In the genomic region with DNA sequence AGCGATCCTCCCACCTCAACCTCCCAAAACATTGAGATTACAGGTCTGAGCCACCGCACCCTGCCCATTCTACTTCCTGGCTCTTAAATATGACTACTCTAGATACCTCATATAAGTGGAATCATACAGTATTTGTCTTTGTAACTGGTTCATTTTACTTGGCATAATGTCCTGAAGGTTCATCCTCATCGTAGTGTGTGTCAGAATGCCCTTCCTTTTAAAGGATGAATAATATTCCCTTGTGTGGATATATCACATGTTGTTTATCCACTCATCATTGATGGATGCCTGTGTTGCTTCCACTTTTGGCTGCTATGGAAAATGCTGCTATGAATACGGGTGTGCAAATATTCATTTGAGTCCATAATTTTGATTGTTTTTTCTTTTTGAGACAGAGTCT, we compare ENCODE assay signal across 21 cellular contexts. TPM values are rescaled to one million over a fixed set of nuclear protein-coding genes. Genes with fewer than 3 reads are reported as not detected.
A peak's percentile ranks its signal among the peaks of the same experiment; 100 is the strongest.
DNase-seq lines count a peak whose midpoint lies in the region; ATAC-seq, FAIRE-seq and TF ChIP-seq lines count a peak whose summit lies in the region.
"Had no signal": no experiment of that assay in that cellular context is flagged by ENCODE, and none has a peak within 500 bp of the region (broad histone marks: within the 10 kb centered on the region; RNA-seq: fewer than 3 reads in every experiment).

No MANE protein-coding gene starts in this region.

- no peaks in the 10 kb centered on the region for H4K20me1 ChIP-seq in astrocyte (ENCODE audit: insufficient read depth, low read length)

- H3K23ac ChIP-seq in mesenchymal stem cell (ENCODE audit: low read length in 2 of 2), result no peak overlapping the region

- peaks cover 3% of the 10 kb centered on the region for H3K27me3 Mint-ChIP-seq in astrocyte (ENCODE audit: low read depth, unreplicated experiment)
- H3K27me3 Mint-ChIP-seq: CD4-positive, alpha-beta memory T cell had no signal

- no peaks in the 10 kb centered on the region for H3K79me1 ChIP-seq in mesenchymal stem cell (replicated peaks; ENCODE audit: low read length, poor library complexity, severe bottlenecking)

- no peak overlapping the region for H2AK5ac ChIP-seq in mesenchymal stem cell (ENCODE audit: low read length, severe bottlenecking)

- H3K4me3 ChIP-seq in astrocyte (ENCODE audit: insufficient read depth, low read depth, low read length), result no peak overlapping the region
- no peak overlapping the region for H3K4me3 ChIP-seq in mesenchymal stem cell (ENCODE audit: insufficient read depth in 1 of 2, low read depth in 1 of 2, low read length in 2 of 2)
- H3K4me3 ChIP-seq in spleen, result no peak overlapping the region
- no peak overlapping the region for H3K4me3 ChIP-seq in ascending aorta
- H3K4me3 ChIP-seq: K562 had no signal

- 95% methylated on average over 3 of the region's 4 CpGs for WGBS in mesenchymal stem cell
- 92 to 98% (median 94%) methylated on average over 4 of the region's 4 CpGs for WGBS in spleen, 5 donors

- no peak overlapping the region for H2BK15ac ChIP-seq in mesenchymal stem cell (ENCODE audit: low read depth, poor library complexity, severe bottlenecking)

- H3K9me3 Mint-ChIP-seq in astrocyte (ENCODE audit: unreplicated experiment), result no peaks in the 10 kb centered on the region
- H3K9me3 Mint-ChIP-seq: CD4-positive, alpha-beta memory T cell; HFFc6 had no signal

- H3K4me2 ChIP-seq in astrocyte (ENCODE audit: low read length) (no peak overlapping the region), mesenchymal stem cell (ENCODE audit: low read length, poor library complexity, severe bottlenecking) (no peak overlapping the region)

- TF ChIP-seq CTCF in astrocyte (IDR thresholded peaks at IDR 0.05; ENCODE audit: insufficient read depth, low read depth, low read length) (no peak), spleen (IDR thresholded peaks at IDR 0.05 in 8 of 11, conservative IDR thresholded peaks at IDR 0.05 in 3 of 11) (no peak), ascending aorta (IDR thresholded peaks at IDR 0.05) (no peak)

- no peaks in the 10 kb centered on the region for H3K79me2 ChIP-seq in astrocyte (ENCODE audit: insufficient read depth, low read length)

- H3K36me3 Mint-ChIP-seq in astrocyte (ENCODE audit: low read depth, unreplicated experiment), result no peaks in the 10 kb centered on the region
- H3K36me3 Mint-ChIP-seq: CD4-positive, alpha-beta memory T cell had no signal

- H3K27ac Mint-ChIP-seq in astrocyte (ENCODE audit: unreplicated experiment), result no peak overlapping the region
- H3K27ac Mint-ChIP-seq: CD4-positive, alpha-beta memory T cell; HFFc6 had no signal

- H4K8ac ChIP-seq in mesenchymal stem cell (ENCODE audit: low read length), result no peak overlapping the region

- H2BK12ac ChIP-seq in mesenchymal stem cell (ENCODE audit: low read length in 2 of 2), result no peak overlapping the region

- no peak overlapping the region for H3K18ac ChIP-seq in mesenchymal stem cell (ENCODE audit: low read depth in 1 of 2, low read length in 2 of 2)

- H2AFZ ChIP-seq in astrocyte (ENCODE audit: low read depth, low read length), result no peak overlapping the region
- H2AFZ ChIP-seq in mesenchymal stem cell (ENCODE audit: low read depth, low read length), result no peak overlapping the region

- H3K9me3 ChIP-seq in astrocyte (ENCODE audit: insufficient read depth, low read depth, low read length) (no peaks in the 10 kb centered on the region), mesenchymal stem cell (ENCODE audit: control insufficient read depth, low read length) (no peaks in the 10 kb centered on the region), spleen (no peaks in the 10 kb centered on the region), ascending aorta (no peaks in the 10 kb centered on the region)

- H3K14ac ChIP-seq in mesenchymal stem cell (ENCODE audit: low read length in 2 of 2), result no peak overlapping the region

- no peaks in the 10 kb centered on the region for H3K4me1 ChIP-seq in astrocyte (ENCODE audit: insufficient read depth, low read length)
- H3K4me1 ChIP-seq in mesenchymal stem cell (ENCODE audit: control insufficient read depth, insufficient read depth, low read depth, low read length), result peaks cover 4% of the 10 kb centered on the region
- H3K4me1 ChIP-seq in spleen, result peaks cover 0 to 26% (median 14%) of the 10 kb centered on the region in 6 donors
- peaks cover 0 to 2% of the 10 kb centered on the region in 2 donors for H3K4me1 ChIP-seq in ascending aorta

- intact Hi-C loops in spleen (cut with DNase I; ENCODE audit: low total_unique reads), result no loop called here
- intact Hi-C loops in ascending aorta (cut with DNase I), result no loop called here

- H3K27ac ChIP-seq in astrocyte (ENCODE audit: low read depth, low read length), result no peak overlapping the region
- H3K27ac ChIP-seq in mesenchymal stem cell (ENCODE audit: low read length, poor library complexity, severe bottlenecking), result no peak overlapping the region
- no peak overlapping the region for H3K27ac ChIP-seq in spleen
- no peak overlapping the region for H3K27ac ChIP-seq in ascending aorta
- H3K27ac ChIP-seq: C4-2B had no signal

- H2BK120ac ChIP-seq in mesenchymal stem cell (ENCODE audit: low read depth, low read length), result no peak overlapping the region

- DNase-seq in GM12891 (ENCODE audit: insufficient read length, low spot score) (no peak), astrocyte (ENCODE audit: low read depth) (no peak), mesenchymal stem cell (no peak), spleen (peak; percentile 3), NCI-H82 treated with DMSO at 0.1 percent for 48 hours (lab: John Stamatoyannopoulos, UW; ENCODE audit: unreplicated experiment) (no peak), ascending aorta (ENCODE audit: low spot score in 2 of 2) (no peak)
- DNase-seq: ACHN; CD4-positive, alpha-beta memory T cell; DMS 273 treated with DMSO at 0.1 percent for 48 hours; GOT3; H7; HFFc6; IMR-90 had no signal

- TF ChIP-seq POLR2A in GM12891 (IDR thresholded peaks at IDR 0.05; ENCODE audit: low read depth, low read length) (no peak), spleen (IDR thresholded peaks at IDR 0.05) (no peak)

- no peaks in the 10 kb centered on the region for H3K36me3 ChIP-seq in astrocyte (ENCODE audit: insufficient read depth, low read length)
- no peaks in the 10 kb centered on the region for H3K36me3 ChIP-seq in mesenchymal stem cell (ENCODE audit: control insufficient read depth in 1 of 2, insufficient read depth in 2 of 2, low read depth in 1 of 2, low read length in 2 of 2)
- no peaks in the 10 kb centered on the region for H3K36me3 ChIP-seq in spleen
- no peaks in the 10 kb centered on the region for H3K36me3 ChIP-seq in ascending aorta

- no peak overlapping the region for H4K91ac ChIP-seq in mesenchymal stem cell (ENCODE audit: low read length)

- no peak overlapping the region for H3K4me3 Mint-ChIP-seq in astrocyte (ENCODE audit: unreplicated experiment)
- H3K4me3 Mint-ChIP-seq: CD4-positive, alpha-beta memory T cell; HFFc6 had no signal

- H3K27me3 ChIP-seq in astrocyte (ENCODE audit: insufficient read depth, low read length), result no peaks in the 10 kb centered on the region
- no peaks in the 10 kb centered on the region for H3K27me3 ChIP-seq in mesenchymal stem cell (ENCODE audit: control insufficient read depth in 1 of 2, insufficient read depth in 1 of 2, low read length in 2 of 2)
- no peaks in the 10 kb centered on the region for H3K27me3 ChIP-seq in spleen (replicated peaks in 1 of 7)
- no peaks in the 10 kb centered on the region for H3K27me3 ChIP-seq in ascending aorta

- no peak overlapping the region for H2BK5ac ChIP-seq in mesenchymal stem cell (ENCODE audit: low read depth, low read length, poor library complexity, severe bottlenecking)

- no peaks in the 10 kb centered on the region for H3K4me1 Mint-ChIP-seq in astrocyte (ENCODE audit: low read depth, unreplicated experiment)

- no peak for ATAC-seq in GM19455 (IDR thresholded peaks at IDR 0.05; ENCODE audit: unreplicated experiment)
- ATAC-seq: K562 had no signal

- no peak overlapping the region for H3K4ac ChIP-seq in mesenchymal stem cell (ENCODE audit: low read depth in 1 of 2, low read length in 2 of 2)

- FAIRE-seq in GM12891 (lab: Jason Lieb, UNC), result peak; percentile 20
- FAIRE-seq in astrocyte (lab: Jason Lieb, UNC), result peak; percentile 26
- FAIRE-seq: A204.1, G401.6, GM12892, GM18507, HTR-8/SVneo, K562 had no signal

- no peak overlapping the region for H3K9ac ChIP-seq in astrocyte (ENCODE audit: low read length)
- H3K9ac ChIP-seq in mesenchymal stem cell (ENCODE audit: low read length), result peak overlapping the region; percentile 24

TF ChIP-seq in GM12891, 5 proteins besides CTCF, POLR2A, EP300 and RAD21:
- TF ChIP-seq POU2F2 (IDR thresholded peaks at IDR 0.05; ENCODE audit: low read depth, low read length) (no peak), POLR2AphosphoS5 (IDR thresholded peaks at IDR 0.05; ENCODE audit: low read depth, low read length) (no peak), SPI1 (IDR thresholded peaks at IDR 0.05; ENCODE audit: low read depth, low read length) (no peak), TAF1 (IDR thresholded peaks at IDR 0.05; ENCODE audit: low read depth, low read length) (no peak), PAX5 (IDR thresholded peaks at IDR 0.05; ENCODE audit: insufficient read depth, low read length, severe bottlenecking) (no peak)
TF ChIP-seq in GM12891: peak in this region for 0.

RNA-seq across cellular contexts. Expression of a gene that starts 5.7 kb away (rescaled TPM):
- 7.3 TPM for polyA plus RNA-seq in GM12891 (2012; ENCODE audit: low read depth, missing spikeins)
- total RNA-seq in astrocyte (0.17 TPM in 1 of 2 replicates, not detected in the other), spleen (10 to 100 TPM; 15.4 to 73.8 (median 34.5) TPM), ascending aorta (not detected)
- not detected for polyA plus RNA-seq in mesenchymal stem cell (2013, experiment 1 of 2)
- polyA plus RNA-seq in mesenchymal stem cell (2013, experiment 2 of 2), result 0.03 TPM
- 10 to 100 TPM in 1 of 3 donors, 1 to 10 TPM in 2; 7.6 to 13.8 (median 9.8) TPM for polyA plus RNA-seq in spleen
- total RNA-seq: CD4-positive, alpha-beta memory T cell; H7; HFFc6; IMR-90; K562 had no signal
- polyA plus RNA-seq: IMR-90 had no signal

RNA-seq across cellular contexts. Expression of a gene that starts 24.1 kb away (rescaled TPM):
- 92.3 TPM for polyA plus RNA-seq in GM12891 (2012; ENCODE audit: low read depth, missing spikeins)
- 234 and 252 TPM in 2 replicates for total RNA-seq in astrocyte
- polyA plus RNA-seq in mesenchymal stem cell (2013, experiment 1 of 2), result 93.8 TPM
- polyA plus RNA-seq in mesenchymal stem cell (2013, experiment 2 of 2), result 94.5 TPM
- total RNA-seq in spleen, result 100 to 1,000 TPM; 162 to 370 (median 205) TPM
- 100 to 1,000 TPM in 1 of 3 donors, 10 to 100 TPM in 2; 84.1 to 105 (median 92.5) TPM for polyA plus RNA-seq in spleen
- 108 TPM for total RNA-seq in ascending aorta

RNA-seq across cellular contexts. Expression of a gene that starts 33.3 kb away (rescaled TPM):
- polyA plus RNA-seq in GM12891 (2012; ENCODE audit: low read depth, missing spikeins), result 44.7 TPM
- 29.9 and 33.1 TPM in 2 replicates for total RNA-seq in astrocyte
- polyA plus RNA-seq in mesenchymal stem cell (2013, experiment 1 of 2), result 10.4 TPM
- polyA plus RNA-seq in mesenchymal stem cell (2013, experiment 2 of 2), result 10.5 TPM
- 100 to 1,000 TPM; 206 to 401 (median 237) TPM for total RNA-seq in spleen
- 100 to 1,000 TPM in 2 of 3 donors, 10 to 100 TPM in 1; 52.0 to 175 (median 161) TPM for polyA plus RNA-seq in spleen
- 46.7 TPM for total RNA-seq in ascending aorta
- polyA plus RNA-seq: K562 had no signal

Comparison
In these comparisons a context has a peak if more than half of its experiments do, and no peak if none do; other contexts are left out.
1. RNA of a gene that starts 5.7 kb away (total RNA-seq): 15.4 to 73.8 TPM in spleen; 0.17 TPM in astrocyte and not detected in ascending aorta (single experiment); every median in the first group is over 10 times any median in the second.